8 cellular contexts compared by ENCODE assay signal in the genomic region with DNA sequence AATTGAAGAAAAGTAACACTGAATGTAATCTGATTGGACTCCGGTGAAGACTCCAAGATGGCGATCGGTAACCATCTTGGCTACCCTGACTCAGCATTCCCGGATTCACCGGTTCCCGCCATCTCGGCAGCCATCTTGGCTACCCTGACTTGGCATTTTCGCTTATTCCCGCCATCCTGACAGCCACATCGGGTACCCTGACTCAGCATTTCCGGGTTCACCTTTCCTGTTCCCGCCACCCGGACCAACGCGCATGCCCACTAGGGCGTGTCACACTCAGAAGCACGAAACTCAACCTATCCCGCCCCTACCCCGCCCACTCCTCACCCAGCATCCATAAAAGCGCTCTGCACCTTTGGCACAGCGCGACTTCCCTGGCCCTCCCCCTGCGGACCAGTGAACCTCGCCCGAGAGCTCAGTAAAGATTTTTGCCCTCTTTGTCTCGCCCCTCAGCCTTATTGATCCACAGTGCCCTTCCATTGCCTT. TPM values are rescaled to one million over a fixed set of nuclear protein-coding genes. Genes with fewer than 3 reads are reported as not detected.
DNase-seq lines count a peak whose midpoint lies in the region; ATAC-seq and TF ChIP-seq lines count a peak whose summit lies in the region.

No MANE protein-coding gene starts in this region.

- no peak overlapping the region for H3K4me3 Mint-ChIP-seq in activated naive CD4-positive, alpha-beta T cell treated with anti-CD3 and anti-CD28 coated beads for 36 hours

- H3K4me1 Mint-ChIP-seq in activated naive CD4-positive, alpha-beta T cell treated with anti-CD3 and anti-CD28 coated beads for 36 hours (ENCODE audit: low read depth) = peaks cover 36% of the 10 kb centered on the region

- peak; percentile 83 for DNase-seq in HT-29 (ENCODE audit: low spot score)
- DNase-seq in activated naive CD4-positive, alpha-beta T cell treated with anti-CD3 and anti-CD28 coated beads for 36 hours = peak; percentile 51
- peak; percentile 41 for DNase-seq in globus pallidus (ENCODE audit: low spot score)
- peak; percentile 53 for DNase-seq in prostate gland (ENCODE audit: low spot score)
- DNase-seq in HCEC 1CT = no peak

- H3K27ac ChIP-seq in prostate gland = no peak overlapping the region

- no peaks in the 10 kb centered on the region for H3K9me3 ChIP-seq in prostate gland

- no peak for TF ChIP-seq POLR2A in prostate gland (IDR thresholded peaks at IDR 0.05)

- H3K4me1 ChIP-seq in prostate gland (replicated peaks) = no peaks in the 10 kb centered on the region

- no peaks in the 10 kb centered on the region for H3K27me3 Mint-ChIP-seq in activated naive CD4-positive, alpha-beta T cell treated with anti-CD3 and anti-CD28 coated beads for 36 hours (ENCODE audit: low read depth)

- H3K4me3 ChIP-seq in prostate gland = peak overlapping the region; percentile 5 to 15

- peaks cover 39% of the 10 kb centered on the region for H3K36me3 Mint-ChIP-seq in activated naive CD4-positive, alpha-beta T cell treated with anti-CD3 and anti-CD28 coated beads for 36 hours (ENCODE audit: low read depth)

- CTCF ChIA-PET in activated naive CD4-positive, alpha-beta T cell treated with anti-CD3 and anti-CD28 coated beads for 36 hours (lab: Charles Lee) = no interaction called here

- intact Hi-C loops in activated naive CD4-positive, alpha-beta T cell treated with anti-CD3 and anti-CD28 coated beads for 36 hours (cut with micrococcal nuclease) = no loop called here
- intact Hi-C loops in prostate gland (cut with DNase I) = no loop called here

- WGBS in prostate gland = 60% methylated on average over 26 of the region's 26 CpGs

- no peaks in the 10 kb centered on the region for H3K27me3 ChIP-seq in prostate gland (replicated peaks; ENCODE audit: insufficient read depth)

- TF ChIP-seq CTCF in prostate gland (IDR thresholded peaks at IDR 0.05) = no peak

- ATAC-seq in GM19452 (IDR thresholded peaks at IDR 0.05; ENCODE audit: unreplicated experiment) = no peak
- ATAC-seq in GM21825 (IDR thresholded peaks at IDR 0.05; ENCODE audit: unreplicated experiment) = no peak
- no peak for ATAC-seq in HG03045 (IDR thresholded peaks at IDR 0.05; ENCODE audit: unreplicated experiment)

- no peak overlapping the region for H3K27ac Mint-ChIP-seq in activated naive CD4-positive, alpha-beta T cell treated with anti-CD3 and anti-CD28 coated beads for 36 hours

- H3K9me3 Mint-ChIP-seq in activated naive CD4-positive, alpha-beta T cell treated with anti-CD3 and anti-CD28 coated beads for 36 hours = peaks cover 2% of the 10 kb centered on the region

- no peaks in the 10 kb centered on the region for H3K36me3 ChIP-seq in prostate gland

RNA-seq across cellular contexts. Expression of gene SPTLC1, which starts 17.2 kb away (rescaled TPM):
- total RNA-seq in HT-29 (2014; rRNA removed; shearing (Covaris generic)) = 59.7 and 72.9 TPM in 2 replicates
- total RNA-seq in activated naive CD4-positive, alpha-beta T cell treated with anti-CD3 and anti-CD28 coated beads for 36 hours = 10 to 100 TPM; 32.0 to 38.4 TPM
- 10 to 100 TPM; 69.5 to 87.2 TPM for total RNA-seq in prostate gland
